Comparison of ENCODE assay signal across 9 cellular contexts in genomic region chr2:177243073-177243472, GRCh38. TPM values are rescaled to one million over a fixed set of nuclear protein-coding genes. Genes with fewer than 3 reads are reported as not detected.
DNase-seq lines count a peak whose midpoint lies in the region; ATAC-seq and TF ChIP-seq lines count a peak whose summit lies in the region.
"Had no signal": no experiment of that assay in that cellular context is flagged by ENCODE, and none has a peak within 500 bp of the region (broad histone marks: within the 10 kb centered on the region; RNA-seq: fewer than 3 reads in every experiment).

No MANE protein-coding gene starts in this region.

- no peak for DNase-seq in RWPE2 (ENCODE audit: low spot score)
- DNase-seq in epithelial cell of proximal tubule (ENCODE audit: low read depth) = no peak
- no peak for DNase-seq in trophoblast cell
- no peak for DNase-seq in NCI-H187 (lab: John Stamatoyannopoulos, UW)
- DNase-seq in foreskin melanocyte = no peak

- H2AFZ ChIP-seq in trophoblast cell (ENCODE audit: insufficient read depth, low read length, poor library complexity) = peak overlapping the region; percentile 87

- ATAC-seq in RWPE2 (ENCODE audit: low read depth) = no peak
- no peak for ATAC-seq in HG03342 (IDR thresholded peaks at IDR 0.05; ENCODE audit: unreplicated experiment)
- ATAC-seq in HG02885 (IDR thresholded peaks at IDR 0.05; ENCODE audit: poor library complexity, unreplicated experiment) = no peak
- ATAC-seq: activated CD4-positive, CD25-positive, alpha-beta regulatory T cell treated with anti-CD3 and anti-CD28 coated beads, Interleukin-2, amount 50 U/mL, for 24 hours had no signal

- H3K9me3 ChIP-seq in BLaER1 (no peaks in the 10 kb centered on the region), RWPE2 (ENCODE audit: severe bottlenecking) (no peaks in the 10 kb centered on the region), trophoblast cell (ENCODE audit: insufficient read depth, low read depth, low read length) (no peaks in the 10 kb centered on the region)

- peaks cover 24% of the 10 kb centered on the region for H3K79me2 ChIP-seq in trophoblast cell (ENCODE audit: control insufficient read depth, insufficient read depth, low read length, poor library complexity)

- H3K27me3 ChIP-seq in BLaER1 (no peaks in the 10 kb centered on the region), RWPE2 (ENCODE audit: insufficient read depth, poor library complexity, severe bottlenecking) (no peaks in the 10 kb centered on the region), trophoblast cell (ENCODE audit: insufficient read depth, low read length) (no peaks in the 10 kb centered on the region)

- WGBS in trophoblast cell (ENCODE audit: extremely low coverage, insufficient coverage, insufficient read length) = no CpG with 5 or more reads among the region's 3 CpGs

- peak overlapping the region; percentile 99 for H2AK5ac ChIP-seq in trophoblast cell (ENCODE audit: low read length)

- H3K4me3 ChIP-seq in BLaER1 (no peak overlapping the region), RWPE2 (ENCODE audit: severe bottlenecking) (no peak overlapping the region), epithelial cell of proximal tubule (ENCODE audit: low read depth, low read length) (peak overlapping the region; percentile 0), trophoblast cell (ENCODE audit: low read depth, low read length) (no peak overlapping the region)

- H3K4ac ChIP-seq in trophoblast cell (ENCODE audit: low read depth, low read length) = peak overlapping the region; percentile 97

- H3K14ac ChIP-seq in trophoblast cell (ENCODE audit: low read length) = peak overlapping the region; percentile 99

- H4K91ac ChIP-seq in trophoblast cell (ENCODE audit: low read depth, low read length) = peak overlapping the region; percentile 96

- no peak for TF ChIP-seq CTCF in RWPE2 (IDR thresholded peaks at IDR 0.05; ENCODE audit: poor library complexity, severe bottlenecking)
- no peak for TF ChIP-seq CTCF in epithelial cell of proximal tubule (conservative IDR thresholded peaks at IDR 0.05; ENCODE audit: low read depth, low read length)

- peaks cover 20% of the 10 kb centered on the region for H3K79me1 ChIP-seq in trophoblast cell (ENCODE audit: low read length)

- H3K36me3 ChIP-seq in BLaER1 (peaks cover 34% of the 10 kb centered on the region), RWPE2 (ENCODE audit: low read depth) (peaks cover 32% of the 10 kb centered on the region), trophoblast cell (ENCODE audit: control insufficient read depth in 1 of 2, insufficient read depth in 2 of 2, low read length in 2 of 2) (peaks cover 0 to 2% of the 10 kb centered on the region in 2 experiments)

- H3K9ac ChIP-seq in BLaER1 (no peak overlapping the region), trophoblast cell (ENCODE audit: low read length) (no peak overlapping the region)

- H3K4me2 ChIP-seq in BLaER1 = peak overlapping the region; percentile 65
- H3K4me2 ChIP-seq in trophoblast cell (ENCODE audit: low read length) = peak overlapping the region; percentile 52

- no peak overlapping the region for H3K27ac ChIP-seq in BLaER1
- peak overlapping the region; percentile 94 for H3K27ac ChIP-seq in RWPE2 (ENCODE audit: poor library complexity, severe bottlenecking)
- peak overlapping the region; percentile 99 for H3K27ac ChIP-seq in trophoblast cell (ENCODE audit: low read depth, low read length)

- H4K12ac ChIP-seq in trophoblast cell (ENCODE audit: low read depth, low read length) = no peak overlapping the region

- peaks cover 100% of the 10 kb centered on the region for H4K20me1 ChIP-seq in BLaER1

- H2BK5ac ChIP-seq in trophoblast cell (ENCODE audit: low read depth, low read length, poor library complexity) = peak overlapping the region; percentile 97

- peaks cover 49% of the 10 kb centered on the region for H3K4me1 ChIP-seq in BLaER1
- H3K4me1 ChIP-seq in RWPE2 (ENCODE audit: insufficient read depth, poor library complexity, severe bottlenecking) = peaks cover 66% of the 10 kb centered on the region
- peaks cover 19 to 29% of the 10 kb centered on the region in 2 experiments for H3K4me1 ChIP-seq in trophoblast cell (ENCODE audit: control insufficient read depth in 1 of 2, insufficient read depth in 2 of 2, low read length in 2 of 2)

- peak overlapping the region; percentile 98 for H2BK12ac ChIP-seq in trophoblast cell (ENCODE audit: low read length)

- H4K8ac ChIP-seq in trophoblast cell (ENCODE audit: low read depth, low read length) = peak overlapping the region; percentile 84

- peak overlapping the region; percentile 91 for H2BK120ac ChIP-seq in trophoblast cell (ENCODE audit: insufficient read depth, low read length, poor library complexity)

- no peak overlapping the region for H3K23ac ChIP-seq in trophoblast cell (ENCODE audit: low read length)

- peak overlapping the region; percentile 99 for H3K18ac ChIP-seq in trophoblast cell (ENCODE audit: low read length)

RNA-seq across cellular contexts. Expression of gene NFE2L2, which starts 21.5 kb away (rescaled TPM):
- 43.6 and 53.0 TPM in 2 replicates for total RNA-seq in epithelial cell of proximal tubule
- 78.1 and 80.1 TPM in 2 replicates for polyA plus RNA-seq in trophoblast cell (2013)

RNA-seq across cellular contexts. Expression of gene HNRNPA3, which starts 30.5 kb away (rescaled TPM):
- total RNA-seq in epithelial cell of proximal tubule = 48.6 and 64.4 TPM in 2 replicates
- 339 and 340 TPM in 2 replicates for polyA plus RNA-seq in trophoblast cell (2013)
